8 cellular contexts compared by ENCODE assay signal in genomic region chr3:48428863-48429415, GRCh38. TPM values are rescaled to one million over a fixed set of nuclear protein-coding genes. Genes with fewer than 3 reads are reported as not detected.
A peak's percentile ranks its signal among the peaks of the same experiment; 100 is the strongest.
DNase-seq lines count a peak whose midpoint lies in the region; ATAC-seq, FAIRE-seq and TF ChIP-seq lines count a peak whose summit lies in the region.

No MANE protein-coding gene starts in this region.

- no peak overlapping the region for H3K23ac ChIP-seq in H1 (ENCODE audit: insufficient read length)

- H3K18ac ChIP-seq in H1 (ENCODE audit: extremely low read depth, low read length) = peak overlapping the region; percentile 83

- H3K9ac ChIP-seq in OCI-LY1 (ENCODE audit: low read length) = peak overlapping the region; percentile 38; the same call in 1 of the 2 replicates
- peak overlapping the region; percentile 63 to 98 (median 94) for H3K9ac ChIP-seq in H1 (replicated peaks in 1 of 4; ENCODE audit: extremely low read depth in 1 of 4, low read depth in 3 of 4, low read length in 3 of 4)

- H4K8ac ChIP-seq in H1 (ENCODE audit: extremely low read depth, insufficient read depth, low read length) = no peak overlapping the region; the same call in 1 of the 2 replicates

- peak overlapping the region; percentile 62 for H3K4me3 ChIP-seq in A673 (ENCODE audit: low read depth, low read length, poor library complexity, severe bottlenecking)
- peak overlapping the region; percentile 64 for H3K4me3 ChIP-seq in OCI-LY1 (ENCODE audit: low read depth, low read length, poor library complexity, severe bottlenecking)
- peak overlapping the region; percentile 66 to 85 (median 76) for H3K4me3 ChIP-seq in H1 (ENCODE audit: extremely low read depth in 1 of 4, insufficient read depth in 2 of 4, low read depth in 3 of 4, low read length in 4 of 4)
- peak overlapping the region; percentile 59 for H3K4me3 ChIP-seq in mesodermal cell (ENCODE audit: extremely low read depth, insufficient read depth, low read length, poor library complexity, severe bottlenecking)
- H3K4me3 ChIP-seq in upper lobe of left lung = peak overlapping the region; percentile 77 to 93 (median 86)

- intact Hi-C loops in A673 (cut with micrococcal nuclease; ENCODE audit: unreplicated experiment) = no loop called here

- DNase-seq in A673 (ENCODE audit: low spot score) (peak; percentile 16), H1 (ENCODE audit: low read depth in 1 of 2, low spot score in 2 of 2) (peak in 1 of 2 experiments; percentile 78), upper lobe of left lung (peak in 1 of 2 donors; percentile 54), glomerular visceral epithelial cell (ENCODE audit: extremely low spot score) (no peak), GM19238 (ENCODE audit: insufficient read length, low spot score) (no peak)

- no TSS peak for BruUV-seq in A673 (replicated peaks; lab: Mats Ljungman, UMichigan)

- TF ChIP-seq POLR2A in H1 (IDR thresholded peaks at IDR 0.05; ENCODE audit: control extremely low read depth in 1 of 2, low read depth in 2 of 2, low read length in 2 of 2) = no peak
- TF ChIP-seq POLR2A in upper lobe of left lung (IDR thresholded peaks at IDR 0.05) = peak in 3 of 4 donors; percentile 37 to 58 (median 42)

- peak overlapping the region; percentile 37 for H3K56ac ChIP-seq in H1 (replicated peaks; ENCODE audit: insufficient read length, low read depth, low read length)

- H3K79me1 ChIP-seq in H1 (ENCODE audit: low read depth, low read length) = peaks cover 33% of the 10 kb centered on the region

- H3K4me1 ChIP-seq in A673 (ENCODE audit: insufficient read depth, low read length, poor library complexity, severe bottlenecking) = peaks cover 7% of the 10 kb centered on the region
- peaks cover 11% of the 10 kb centered on the region for H3K4me1 ChIP-seq in OCI-LY1 (ENCODE audit: insufficient read depth, low read length, severe bottlenecking)
- H3K4me1 ChIP-seq in H1 (replicated peaks in 1 of 4; ENCODE audit: control insufficient read depth in 3 of 4, insufficient read depth in 4 of 4, low read length in 3 of 4) = peaks cover 7 to 42% (median 22%) of the 10 kb centered on the region in 4 experiments
- peaks cover 38% of the 10 kb centered on the region for H3K4me1 ChIP-seq in mesodermal cell (ENCODE audit: control insufficient read depth, insufficient read depth, low read length, poor library complexity, severe bottlenecking)
- peaks cover 29 to 59% (median 46%) of the 10 kb centered on the region in 4 donors for H3K4me1 ChIP-seq in upper lobe of left lung

- H3K79me2 ChIP-seq in OCI-LY1 (ENCODE audit: insufficient read depth, low read length) = no peaks in the 10 kb centered on the region
- H3K79me2 ChIP-seq in H1 (ENCODE audit: control insufficient read depth in 1 of 2, insufficient read depth in 2 of 2, low read length in 2 of 2) = peaks cover 32 to 61% of the 10 kb centered on the region in 2 experiments

- H4K20me1 ChIP-seq in OCI-LY1 (ENCODE audit: insufficient read depth, low read length) (no peaks in the 10 kb centered on the region), H1 (replicated peaks in 1 of 2; ENCODE audit: control insufficient read depth in 1 of 2, insufficient read depth in 2 of 2, low read length in 2 of 2) (peaks cover 8 to 22% of the 10 kb centered on the region in 2 experiments)

- no peak overlapping the region; the same call in 1 of the 2 replicates for H2BK5ac ChIP-seq in H1 (ENCODE audit: low read depth, low read length)

- H3K4ac ChIP-seq in H1 (replicated peaks; ENCODE audit: insufficient read length, low read depth, low read length) = no peak overlapping the region

- H3K36me3 ChIP-seq in A673 (ENCODE audit: insufficient read depth, low read length, poor library complexity, severe bottlenecking) (no peaks in the 10 kb centered on the region), OCI-LY1 (ENCODE audit: insufficient read depth, low read length) (peaks cover 34% of the 10 kb centered on the region), H1 (ENCODE audit: control insufficient read depth in 2 of 4, insufficient read depth in 4 of 4, low read length in 3 of 4) (peaks cover 2 to 18% (median 11%) of the 10 kb centered on the region in 4 experiments; a peak in 7 of 8 replicates), mesodermal cell (ENCODE audit: control insufficient read depth, insufficient read depth, low read length) (peaks cover 39% of the 10 kb centered on the region), upper lobe of left lung (peaks cover 0 to 18% (median 12%) of the 10 kb centered on the region in 4 donors)

- TF ChIP-seq CTCF in A673 (conservative IDR thresholded peaks at IDR 0.05; ENCODE audit: low read depth, low read length) = no peak
- TF ChIP-seq CTCF in OCI-LY1 (IDR thresholded peaks at IDR 0.05; ENCODE audit: low read length) = no peak
- TF ChIP-seq CTCF in H1 (IDR thresholded peaks at IDR 0.05; ENCODE audit: control extremely low read depth in 1 of 3, insufficient read depth in 1 of 3, low read depth in 1 of 3, low read length in 3 of 3) = no peak
- no peak for TF ChIP-seq CTCF in upper lobe of left lung (IDR thresholded peaks at IDR 0.05)

- H2AFZ ChIP-seq in OCI-LY1 (ENCODE audit: low read length) = no peak overlapping the region
- no peak overlapping the region for H2AFZ ChIP-seq in H1 (ENCODE audit: low read length)

- peak overlapping the region; percentile 19 for H4K5ac ChIP-seq in H1 (ENCODE audit: insufficient read length, low read depth, low read length)

- H3K27ac ChIP-seq in A673 (ENCODE audit: low read depth, low read length, poor library complexity, severe bottlenecking) (peak overlapping the region; percentile 77), OCI-LY1 (ENCODE audit: low read depth, low read length, poor library complexity, severe bottlenecking) (no peak overlapping the region), H1 (ENCODE audit: low read depth, low read length) (peak overlapping the region; percentile 94), mesodermal cell (ENCODE audit: low read depth, low read length, severe bottlenecking) (peak overlapping the region; percentile 94), upper lobe of left lung (peak overlapping the region; percentile 91 to 95 (median 92))

- H3K4me2 ChIP-seq in OCI-LY1 (ENCODE audit: low read length) (peak overlapping the region; percentile 75), H1 (ENCODE audit: insufficient read depth in 1 of 2, low read depth in 2 of 2, low read length in 2 of 2) (peak overlapping the region; percentile 91 to 98)

- H3K9me3 ChIP-seq in A673 (ENCODE audit: low read depth, low read length, poor library complexity, severe bottlenecking) = no peaks in the 10 kb centered on the region
- H3K9me3 ChIP-seq in OCI-LY1 (ENCODE audit: low read length) = no peaks in the 10 kb centered on the region
- no peaks in the 10 kb centered on the region for H3K9me3 ChIP-seq in H1 (ENCODE audit: insufficient read depth in 2 of 2, low read depth in 1 of 2, low read length in 1 of 2)
- H3K9me3 ChIP-seq in mesodermal cell (ENCODE audit: control insufficient read depth, low read length) = no peaks in the 10 kb centered on the region
- H3K9me3 ChIP-seq in upper lobe of left lung = no peaks in the 10 kb centered on the region

- POLR2A ChIA-PET in A673 (lab: Charles Lee; ENCODE audit: low non-redundant PET) (no interaction called here), H1 (lab: Charles Lee; ENCODE audit: partially characterized antibody) (interaction anchor here (0.8 to 31.5 kb wide), 28 partner anchors 8 to 240 kb away, joined by 3 to 650 read pairs (median 5); partner anchors contain the start of genes ATRIP, CCDC51, FBXW12 and PFKFB4)

- TF ChIP-seq RAD21 in H1 (IDR thresholded peaks at IDR 0.05 in 1 of 2, conservative IDR thresholded peaks at IDR 0.05 in 1 of 2; ENCODE audit: low read depth in 2 of 2, low read length in 2 of 2) = no peak

- H2BK12ac ChIP-seq in H1 (ENCODE audit: low read depth, low read length) = no peak overlapping the region

- no peak for TF ChIP-seq EP300 in H1 (IDR thresholded peaks at IDR 0.05; ENCODE audit: borderline replicate concordance in 1 of 2, low read depth in 2 of 2, low read length in 2 of 2)
- TF ChIP-seq EP300 in upper lobe of left lung (IDR thresholded peaks at IDR 0.05) = no peak

- H3F3A ChIP-seq in OCI-LY1 (ENCODE audit: insufficient read depth, low read length) = no peaks in the 10 kb centered on the region

- H2BK120ac ChIP-seq in H1 (replicated peaks; ENCODE audit: low read depth, low read length) = no peak overlapping the region

- peaks cover 13% of the 10 kb centered on the region for H3K23me2 ChIP-seq in H1 (ENCODE audit: low read depth, low read length)

- H2BK20ac ChIP-seq in H1 (ENCODE audit: low read length) = no peak overlapping the region

- no peak overlapping the region for H4K91ac ChIP-seq in H1 (replicated peaks; ENCODE audit: insufficient read length, low read length)

- H3K14ac ChIP-seq in H1 (ENCODE audit: insufficient read length) = no peak overlapping the region

- ATAC-seq in GM19043 (IDR thresholded peaks at IDR 0.05; ENCODE audit: low read depth, unreplicated experiment) = peak; percentile 29
- peak in 1 of 2 donors; percentile 52 for ATAC-seq in upper lobe of left lung (ENCODE audit: low FRiP score in 2 of 2)

- H2AK5ac ChIP-seq in H1 (ENCODE audit: low read depth, low read length) = no peak overlapping the region

- CTCF ChIA-PET in A673 (lab: Charles Lee) (no interaction called here), H1 (lab: Charles Lee; ENCODE audit: partially characterized antibody) (interaction anchor here (0.6 to 5.4 kb wide), 3 partner anchors 15 to 29 kb away, joined by 3 to 34 read pairs (median 12); no protein-coding TSS in a partner anchor)

- no peak for FAIRE-seq in H1 (lab: Jason Lieb, UNC)

- H3K27me3 ChIP-seq in A673 (replicated peaks; ENCODE audit: insufficient read depth, low read depth, low read length, poor library complexity) (no peaks in the 10 kb centered on the region), OCI-LY1 (ENCODE audit: insufficient read depth, low read length) (no peaks in the 10 kb centered on the region), H1 (replicated peaks in 1 of 4; ENCODE audit: control insufficient read depth in 3 of 4, extremely low read depth in 1 of 4, insufficient read depth in 3 of 4, low read length in 3 of 4) (no peaks in the 10 kb centered on the region), upper lobe of left lung (no peaks in the 10 kb centered on the region)

- 5% methylated on average over 3 of the region's 65 CpGs; no CpG with 5 or more reads in 1 of the 2 experiments for WGBS in H1 (ENCODE audit: extremely low coverage in 1 of 2, insufficient coverage in 1 of 2, insufficient read length in 1 of 2, insufficient replicate concordance in 2 of 2, low coverage in 1 of 2, low lambda C conversion rate in 2 of 2, missing lambda C conversion rate in 1 of 2), 2 experiments
- whole genome bisulfite sequencing in mesodermal cell (ENCODE audit: insufficient coverage in 2 of 2), 2 experiments = 0% methylated on average over 48 to 61 of the region's 65 CpGs
- 0% methylated on average over 27 of the region's 65 CpGs; no CpG with 5 or more reads in 1 of the 2 donors for WGBS in upper lobe of left lung, 2 donors

- H2BK15ac ChIP-seq in H1 (ENCODE audit: low read length) = no peak overlapping the region

- no peaks in the 10 kb centered on the region for H3K9me2 ChIP-seq in OCI-LY1 (ENCODE audit: low read depth, low read length)

RNA-seq across cellular contexts. Expression of gene PLXNB1, which starts 0.9 kb away (rescaled TPM):
- total RNA-seq in A673 (2021) (24.6 and 38.0 TPM in 2 replicates), upper lobe of left lung (100 to 1,000 TPM in 4 of 6 donors, 10 to 100 TPM in 2; 91.2 to 588 (median 123) TPM)
- 114 and 115 TPM in 2 replicates for total RNA-seq in H1 (2021; fragmentation: NEBNext Ultra II Directional; extraction: Animal tissue kit (Norgen Biotek cat#: 25700))
- 109 and 149 TPM in 2 replicates for polyA plus RNA-seq in H1 (2011; rRNA removed)
- polyA plus RNA-seq in H1 (2011; cell fraction: cytosol; rRNA removed) = 117 TPM
- polyA plus RNA-seq in H1 (2011; cell fraction: nucleus; rRNA removed) = 1,123 TPM
- polyA plus RNA-seq in H1 (2012, experiment 1 of 2) = 136 to 155 TPM (median 141 TPM) in 4 replicates
- 102 TPM for polyA plus RNA-seq in H1 (2012, experiment 2 of 2)
- 102 TPM for polyA plus RNA-seq in H1 (2013, experiment 1 of 2)
- 83.3 TPM for polyA plus RNA-seq in H1 (2013, experiment 2 of 2)
- polyA minus RNA-seq in H1 (2011; rRNA and poly(A)+ RNA removed) = 82.5 and 154 TPM in 2 replicates
- polyA minus RNA-seq in H1 (2011; cell fraction: cytosol; rRNA and poly(A)+ RNA removed) = 100 TPM
- 265 TPM for polyA minus RNA-seq in H1 (2011; cell fraction: nucleus; rRNA and poly(A)+ RNA removed)
- polyA plus RNA-seq in mesodermal cell (2013, experiment 1 of 2) = 57.1 TPM
- 47.5 TPM for polyA plus RNA-seq in mesodermal cell (2013, experiment 2 of 2)

RNA-seq across cellular contexts. Expression of gene CCDC51, which starts 11.0 kb away (rescaled TPM):
- 11.7 and 11.8 TPM in 2 replicates for total RNA-seq in A673 (2021)
- 20.3 and 21.3 TPM in 2 replicates for total RNA-seq in H1 (2021; fragmentation: NEBNext Ultra II Directional; extraction: Animal tissue kit (Norgen Biotek cat#: 25700))
- 19.7 and 21.4 TPM in 2 replicates for polyA plus RNA-seq in H1 (2011; rRNA removed)
- 26.3 TPM for polyA plus RNA-seq in H1 (2011; cell fraction: cytosol; rRNA removed)
- polyA plus RNA-seq in H1 (2011; cell fraction: nucleus; rRNA removed) = 18.4 TPM
- polyA plus RNA-seq in H1 (2012, experiment 1 of 2) = 24.1 to 30.2 TPM (median 28.9 TPM) in 4 replicates
- polyA plus RNA-seq in H1 (2012, experiment 2 of 2) = 17.1 TPM
- 16.7 TPM for polyA plus RNA-seq in H1 (2013, experiment 1 of 2)
- 16.9 TPM for polyA plus RNA-seq in H1 (2013, experiment 2 of 2)
- polyA minus RNA-seq in H1 (2011; rRNA and poly(A)+ RNA removed) = 17.1 and 17.4 TPM in 2 replicates
- 7.3 TPM for polyA minus RNA-seq in H1 (2011; cell fraction: cytosol; rRNA and poly(A)+ RNA removed)
- 7.7 TPM for polyA minus RNA-seq in H1 (2011; cell fraction: nucleus; rRNA and poly(A)+ RNA removed)
- 16.5 TPM for polyA plus RNA-seq in mesodermal cell (2013, experiment 1 of 2)
- polyA plus RNA-seq in mesodermal cell (2013, experiment 2 of 2) = 14.6 TPM
- 10 to 100 TPM in 5 of 6 donors, 1 to 10 TPM in 1; 6.3 to 18.2 (median 13.2) TPM for total RNA-seq in upper lobe of left lung

RNA-seq across cellular contexts. Expression of gene TMA7, which starts 11.1 kb away (rescaled TPM):
- total RNA-seq in A673 (2021) (118 and 152 TPM in 2 replicates), upper lobe of left lung (100 to 1,000 TPM; 115 to 282 (median 163) TPM)
- total RNA-seq in H1 (2021; fragmentation: NEBNext Ultra II Directional; extraction: Animal tissue kit (Norgen Biotek cat#: 25700)) = 305 and 322 TPM in 2 replicates
- polyA plus RNA-seq in H1 (2011; rRNA removed) = 83.3 and 138 TPM in 2 replicates
- 282 TPM for polyA plus RNA-seq in H1 (2011; cell fraction: cytosol; rRNA removed)
- 36.5 TPM for polyA plus RNA-seq in H1 (2011; cell fraction: nucleus; rRNA removed)
- 470 to 570 TPM (median 490 TPM) in 4 replicates for polyA plus RNA-seq in H1 (2012, experiment 1 of 2)
- 141 TPM for polyA plus RNA-seq in H1 (2012, experiment 2 of 2)
- 965 TPM for polyA plus RNA-seq in H1 (2013, experiment 1 of 2)
- 959 TPM for polyA plus RNA-seq in H1 (2013, experiment 2 of 2)
- 8.2 and 9.6 TPM in 2 replicates for polyA minus RNA-seq in H1 (2011; rRNA and poly(A)+ RNA removed)
- 42.3 TPM for polyA minus RNA-seq in H1 (2011; cell fraction: cytosol; rRNA and poly(A)+ RNA removed)
- polyA minus RNA-seq in H1 (2011; cell fraction: nucleus; rRNA and poly(A)+ RNA removed) = 34.3 TPM
- polyA plus RNA-seq in mesodermal cell (2013, experiment 1 of 2) = 468 TPM
- 482 TPM for polyA plus RNA-seq in mesodermal cell (2013, experiment 2 of 2)

RNA-seq across cellular contexts. Expression of gene ATRIP, which starts 17.6 kb away (rescaled TPM):
- total RNA-seq in A673 (2021) = 9.5 and 9.7 TPM in 2 replicates
- total RNA-seq in H1 (2021; fragmentation: NEBNext Ultra II Directional; extraction: Animal tissue kit (Norgen Biotek cat#: 25700)) = 16.7 and 20.2 TPM in 2 replicates
- polyA plus RNA-seq in H1 (2011; rRNA removed) = 16.6 and 18.5 TPM in 2 replicates
- 15.0 TPM for polyA plus RNA-seq in H1 (2011; cell fraction: cytosol; rRNA removed)
- 36.5 TPM for polyA plus RNA-seq in H1 (2011; cell fraction: nucleus; rRNA removed)
- 12.7 to 14.1 TPM (median 13.8 TPM) in 4 replicates for polyA plus RNA-seq in H1 (2012, experiment 1 of 2)
- 11.0 TPM for polyA plus RNA-seq in H1 (2012, experiment 2 of 2)
- 14.8 TPM for polyA plus RNA-seq in H1 (2013, experiment 1 of 2)
- 12.6 TPM for polyA plus RNA-seq in H1 (2013, experiment 2 of 2)
- 28.6 and 29.3 TPM in 2 replicates for polyA minus RNA-seq in H1 (2011; rRNA and poly(A)+ RNA removed)
- 10.1 TPM for polyA minus RNA-seq in H1 (2011; cell fraction: cytosol; rRNA and poly(A)+ RNA removed)
- 25.2 TPM for polyA minus RNA-seq in H1 (2011; cell fraction: nucleus; rRNA and poly(A)+ RNA removed)
- polyA plus RNA-seq in mesodermal cell (2013, experiment 1 of 2) = 13.1 TPM
- polyA plus RNA-seq in mesodermal cell (2013, experiment 2 of 2) = 10.5 TPM
- total RNA-seq in upper lobe of left lung = 10 to 100 TPM in 1 of 6 donors, 1 to 10 TPM in 5; 5.1 to 10.5 (median 6.5) TPM

RNA-seq across cellular contexts. Expression of gene FBXW12, which starts 56.9 kb away (rescaled TPM):
- total RNA-seq in A673 (2021) (0.55 and 0.60 TPM in 2 replicates), upper lobe of left lung (not detected)
- 0.35 TPM in 1 of 2 replicates, not detected in the other for total RNA-seq in H1 (2021; fragmentation: NEBNext Ultra II Directional; extraction: Animal tissue kit (Norgen Biotek cat#: 25700))
- polyA plus RNA-seq in H1 (2011; rRNA removed) = 0.41 and 0.85 TPM in 2 replicates
- polyA plus RNA-seq in H1 (2011; cell fraction: cytosol; rRNA removed) = 0.44 TPM
- 1.3 TPM for polyA plus RNA-seq in H1 (2011; cell fraction: nucleus; rRNA removed)
- polyA plus RNA-seq in H1 (2012, experiment 1 of 2) = 0.48 to 0.88 TPM (median 0.68 TPM) in 4 replicates
- not detected for polyA plus RNA-seq in H1 (2012, experiment 2 of 2)
- polyA plus RNA-seq in H1 (2013, experiment 1 of 2) = 0.22 TPM
- 0.15 TPM for polyA plus RNA-seq in H1 (2013, experiment 2 of 2)
- polyA minus RNA-seq in H1 (2011; rRNA and poly(A)+ RNA removed) = 2.1 and 2.2 TPM in 2 replicates
- polyA minus RNA-seq in H1 (2011; cell fraction: cytosol; rRNA and poly(A)+ RNA removed) = not detected
- 1.9 TPM for polyA minus RNA-seq in H1 (2011; cell fraction: nucleus; rRNA and poly(A)+ RNA removed)
- 0.55 TPM for polyA plus RNA-seq in mesodermal cell (2013, experiment 1 of 2)
- polyA plus RNA-seq in mesodermal cell (2013, experiment 2 of 2) = 0.30 TPM

Comparison
In these comparisons a context has a peak if more than half of its experiments do, and no peak if none do; other contexts are left out.
1. POLR2A ChIP-seq: peak in upper lobe of left lung (3 of 4); none in H1 (0 of 2).
2. Peak in every context shown above with its lines, with median percentiles within 50 percentile points of each other: H3K4me3 ChIP-seq.